Comparison of ENCODE assay signal across 8 cellular contexts in genomic region chr14:92106095-92106937, GRCh38. TPM values are rescaled to one million over a fixed set of nuclear protein-coding genes. Genes with fewer than 3 reads are reported as not detected.
DNase-seq lines count a peak whose midpoint lies in the region; ATAC-seq and TF ChIP-seq lines count a peak whose summit lies in the region.

Gene ATXN3, minus strand, starts transcription at chr14:92106582. Its CDS starts 30 bp downstream, at chr14:92106552.

- peak within 1 kb of the TSS; percentile 95 for H3K4me3 ChIP-seq in coronary artery

- TF ChIP-seq CTCF in coronary artery (IDR thresholded peaks at IDR 0.05): peak; percentile 64

- H3K27me3 Mint-ChIP-seq in activated CD4-positive, alpha-beta T cell treated with anti-CD3 and anti-CD28 coated beads, Interleukin-2, amount 10 ng/mL, durations not matched to agents 24 days and 14 days: no peaks in the 10 kb centered on the region

- peak within 1 kb of the TSS; percentile 89 for H3K27ac Mint-ChIP-seq in activated CD4-positive, alpha-beta T cell treated with anti-CD3 and anti-CD28 coated beads, Interleukin-2, amount 10 ng/mL, durations not matched to agents 24 days and 14 days

- H3K4me3 Mint-ChIP-seq in activated CD4-positive, alpha-beta T cell treated with anti-CD3 and anti-CD28 coated beads, Interleukin-2, amount 10 ng/mL, durations not matched to agents 24 days and 14 days: peak within 1 kb of the TSS; percentile 89

- H3K36me3 Mint-ChIP-seq in activated CD4-positive, alpha-beta T cell treated with anti-CD3 and anti-CD28 coated beads, Interleukin-2, amount 10 ng/mL, durations not matched to agents 24 days and 14 days (ENCODE audit: low read depth): no peaks in the 10 kb centered on the region

- peak within 1 kb of the TSS; percentile 93 to 98 for H3K27ac ChIP-seq in coronary artery

- intact Hi-C loops in activated CD4-positive, alpha-beta T cell treated with anti-CD3 and anti-CD28 coated beads, Interleukin-2, amount 10 ng/mL, durations not matched to agents 24 days and 14 days (cut with micrococcal nuclease): loop anchor here (1.0 to 5.0 kb wide), 3 partner anchors 15 to 686 kb away; partner anchors contain the start of genes CPSF2, GOLGA5, NDUFB1 and TRIP11

- peaks cover 27% of the 10 kb centered on the region for H3K4me1 Mint-ChIP-seq in activated CD4-positive, alpha-beta T cell treated with anti-CD3 and anti-CD28 coated beads, Interleukin-2, amount 10 ng/mL, durations not matched to agents 24 days and 14 days

- DNase-seq in C1 segment of cervical spinal cord (lab: John Stamatoyannopoulos, UW) (peak; percentile 74 to 96 (median 93)), GM19240 (ENCODE audit: insufficient read length, low spot score) (peak; percentile 90), NCI-H526 (lab: John Stamatoyannopoulos, UW) (peak; percentile 96 to 99), coronary artery (ENCODE audit: low spot score) (peak; percentile 98), left kidney (ENCODE audit: low read depth, low spot score) (peak; percentile 99)
- peak; percentile 98 for DNase-seq in activated CD4-positive, alpha-beta T cell treated with anti-CD3 and anti-CD28 coated beads, Interleukin-2, amount 10 ng/mL, durations not matched to agents 24 days and 14 days
- DNase-seq in stimulated activated CD4-positive, alpha-beta T cell treated with anti-CD3 and anti-CD28 coated beads, Interleukin-2, amount 100 ng/mL, for 24 hours: peak; percentile 94 to 96

- no peaks in the 10 kb centered on the region for H3K9me3 Mint-ChIP-seq in activated CD4-positive, alpha-beta T cell treated with anti-CD3 and anti-CD28 coated beads, Interleukin-2, amount 10 ng/mL, durations not matched to agents 24 days and 14 days

- ATAC-seq in HG03460 (IDR thresholded peaks at IDR 0.05; ENCODE audit: unreplicated experiment): peak; percentile 85

RNA-seq across cellular contexts. Expression of gene ATXN3, which starts in this region (rescaled TPM):
- total RNA-seq in activated CD4-positive, alpha-beta T cell treated with anti-CD3 and anti-CD28 coated beads, Interleukin-2, amount 10 ng/mL, durations not matched to agents 24 days and 14 days: 23.7 and 25.2 TPM in 2 replicates

Comparison
In these comparisons a context has a peak if more than half of its experiments do, and no peak if none do; other contexts are left out.
1. Peak in every context shown above with its lines: DNase-seq, ATAC-seq, H3K4me3 ChIP-seq and H3K27ac ChIP-seq.